In the genomic region with DNA sequence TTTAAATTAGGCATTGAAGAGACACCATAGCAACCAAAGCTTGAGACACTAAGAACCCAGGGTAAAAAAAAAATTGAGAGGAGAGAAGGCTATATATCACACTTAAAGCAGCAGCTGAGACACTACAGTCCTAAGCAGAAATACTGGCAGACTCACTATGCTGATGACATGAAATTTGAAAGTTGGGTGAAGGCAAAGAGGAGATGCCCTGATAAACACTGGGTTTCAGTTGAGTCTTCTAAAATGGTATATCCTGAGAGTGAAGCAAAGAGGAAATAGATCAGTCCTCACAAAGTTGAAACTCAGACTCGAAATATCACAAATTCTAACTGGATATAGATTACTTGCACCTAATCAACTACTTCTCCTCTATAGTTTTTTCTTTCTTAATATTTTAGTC, we compare ENCODE assay signal across 23 cellular contexts.
"Had no signal": no experiment of that assay in that cellular context is flagged by ENCODE, and none has a peak within 500 bp of the region (broad histone marks: within the 10 kb centered on the region; RNA-seq: fewer than 3 reads in every experiment).

No MANE protein-coding gene starts in this region.

- H3K4me3 ChIP-seq: breast epithelium, coronary artery, mucosa of descending colon, neural progenitor cell, prostate gland, right atrium auricular region, thyroid gland had no signal

- H3K4me2 ChIP-seq: neural progenitor cell had no signal

- H3K27me3 ChIP-seq: breast epithelium, foreskin keratinocyte, neural progenitor cell, right atrium auricular region, thyroid gland had no signal

- H3K36me3 Mint-ChIP-seq: activated naive CD4-positive, alpha-beta T cell treated with anti-CD3 and anti-CD28 coated beads, Interleukin-2, amount 50 U/mL, for 24 hours; naive B cell; neural progenitor cell had no signal

- H3K4me1 Mint-ChIP-seq: activated naive CD4-positive, alpha-beta T cell treated with anti-CD3 and anti-CD28 coated beads, Interleukin-2, amount 50 U/mL, for 24 hours; naive B cell had no signal

- H3K9me3 ChIP-seq: breast epithelium, prostate gland, right atrium auricular region, thyroid gland had no signal

- H3K27ac ChIP-seq: breast epithelium, coronary artery, foreskin keratinocyte, neural progenitor cell, prostate gland, right atrium auricular region, thyroid gland had no signal

- H3K9ac ChIP-seq: neural progenitor cell had no signal

- H3K4me1 ChIP-seq: breast epithelium, foreskin keratinocyte, neural progenitor cell, prostate gland, right atrium auricular region, thyroid gland had no signal

- DNase-seq: activated CD8-positive, alpha-beta memory T cell treated with anti-CD3 and anti-CD28 coated beads for 24 hours; activated CD8-positive, alpha-beta memory T cell treated with anti-CD3 and anti-CD28 coated beads, Interleukin-2, amount 50 U/mL, for 48 hours; activated effector memory CD4-positive, alpha-beta T cell treated with Interleukin-2 at 50 U/mL for 16 hours; activated T-cell treated with anti-CD3 and anti-CD28 coated beads, Interleukin-2, amount 50 U/mL, for 48 hours; foreskin keratinocyte; glutamatergic neuron; hippocampal formation; left cardiac atrium; mesenchymal stem cell; mucosa of descending colon; naive B cell; stimulated activated CD4-positive, alpha-beta T cell treated with anti-CD3 and anti-CD28 coated beads, Interleukin-12 subunit alpha, Interleukin-12 subunit beta, amount 100 ng/mL, for 4 hours; stimulated activated CD4-positive, alpha-beta T cell treated with anti-CD3 and anti-CD28 coated beads, Interleukin-1b, Interleukin-23, amount 100 ng/mL, for 48 hours; stimulated activated CD8-positive, alpha-beta memory T cell treated with anti-CD3 and anti-CD28 coated beads, Interleukin-4, amount 100 ng/mL, for 48 hours; stimulated activated naive CD4-positive, alpha-beta T cell treated with Interleukin-2 at 50 U/mL for 16 hours; thyroid gland had no signal

- H3K4me3 Mint-ChIP-seq: activated naive CD4-positive, alpha-beta T cell treated with anti-CD3 and anti-CD28 coated beads, Interleukin-2, amount 50 U/mL, for 24 hours; naive B cell; neural progenitor cell had no signal

- H3K9me3 Mint-ChIP-seq: neural progenitor cell had no signal

- H3K36me3 ChIP-seq: breast epithelium, neural progenitor cell, prostate gland, right atrium auricular region, thyroid gland had no signal

- H3K27me3 Mint-ChIP-seq: activated naive CD4-positive, alpha-beta T cell treated with anti-CD3 and anti-CD28 coated beads, Interleukin-2, amount 50 U/mL, for 24 hours; naive B cell had no signal

- H3K27ac Mint-ChIP-seq: activated naive CD4-positive, alpha-beta T cell treated with anti-CD3 and anti-CD28 coated beads, Interleukin-2, amount 50 U/mL, for 24 hours; naive B cell; neural progenitor cell had no signal

- ATAC-seq: activated CD4-positive, CD25-positive, alpha-beta regulatory T cell treated with anti-CD3 and anti-CD28 coated beads, Interleukin-2, amount 50 U/mL, for 24 hours; foreskin keratinocyte; left cardiac atrium; mucosa of descending colon had no signal
